Comparison of ENCODE assay signal across 1 cellular context in the genomic region with DNA sequence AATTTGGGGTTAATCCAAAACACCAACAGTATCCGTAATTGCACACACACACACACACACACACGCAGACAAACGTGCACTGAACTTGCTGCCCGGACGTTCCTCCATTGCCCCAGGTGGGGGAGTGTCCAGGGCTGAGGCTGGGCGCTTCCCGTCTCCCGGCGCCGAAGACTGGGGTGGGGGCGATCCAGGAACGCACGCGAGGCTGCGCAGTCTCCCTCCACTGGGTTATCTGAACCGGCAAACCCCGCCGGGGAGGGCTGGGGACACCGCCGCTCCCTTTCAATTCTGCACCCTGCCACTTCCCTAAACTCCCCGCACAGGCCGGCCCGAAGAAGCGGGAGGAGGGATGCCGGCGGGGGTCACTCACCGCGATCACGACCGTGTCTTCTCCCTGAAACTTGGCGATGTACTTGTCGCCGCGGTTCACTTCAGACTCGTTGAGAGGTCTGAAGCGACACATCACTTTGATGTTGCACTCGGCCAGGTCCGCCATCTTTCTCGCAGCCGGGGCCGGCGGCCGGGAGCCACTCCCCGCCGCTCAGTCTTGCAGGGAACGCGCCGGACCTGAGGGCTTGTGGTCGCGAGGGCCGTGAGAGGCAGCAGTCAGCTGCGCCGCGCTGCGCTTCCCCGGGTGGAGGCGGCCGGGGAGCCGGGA.
TF ChIP-seq lines count a peak whose summit lies in the region.

No MANE protein-coding gene starts in this region.

TF ChIP-seq in GM12878, 131 proteins besides CTCF, POLR2A, EP300 and RAD21 (continued from another document and continues in another):
- TF ChIP-seq, protein P1, sequence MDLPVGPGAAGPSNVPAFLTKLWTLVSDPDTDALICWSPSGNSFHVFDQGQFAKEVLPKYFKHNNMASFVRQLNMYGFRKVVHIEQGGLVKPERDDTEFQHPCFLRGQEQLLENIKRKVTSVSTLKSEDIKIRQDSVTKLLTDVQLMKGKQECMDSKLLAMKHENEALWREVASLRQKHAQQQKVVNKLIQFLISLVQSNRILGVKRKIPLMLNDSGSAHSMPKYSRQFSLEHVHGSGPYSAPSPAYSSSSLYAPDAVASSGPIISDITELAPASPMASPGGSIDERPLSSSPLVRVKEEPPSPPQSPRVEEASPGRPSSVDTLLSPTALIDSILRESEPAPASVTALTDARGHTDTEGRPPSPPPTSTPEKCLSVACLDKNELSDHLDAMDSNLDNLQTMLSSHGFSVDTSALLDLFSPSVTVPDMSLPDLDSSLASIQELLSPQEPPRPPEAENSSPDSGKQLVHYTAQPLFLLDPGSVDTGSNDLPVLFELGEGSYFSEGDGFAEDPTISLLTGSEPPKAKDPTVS (IDR thresholded peaks at IDR 0.05; ENCODE audit: low read depth, low read length): no peak
- TF ChIP-seq KDM1A (IDR thresholded peaks at IDR 0.05; ENCODE audit: borderline replicate concordance) (no peak), IRF3 (IDR thresholded peaks at IDR 0.05) (no peak), ZNF622 (IDR thresholded peaks at IDR 0.05) (no peak), YY1 (IDR thresholded peaks at IDR 0.05; ENCODE audit: low read depth, low read length) (no peak), NFXL1 (IDR thresholded peaks at IDR 0.05; ENCODE audit: borderline replicate concordance) (no peak), TCF12 (IDR thresholded peaks at IDR 0.05; ENCODE audit: low read depth, low read length) (0 out of 2 replicates have a peak, but pooled peaks have one; percentile 4), CHD1 (IDR thresholded peaks at IDR 0.05; ENCODE audit: low read depth, low read length) (no peak), GABPA (IDR thresholded peaks at IDR 0.05; ENCODE audit: low read depth) (no peak), STAT1 (conservative IDR thresholded peaks at IDR 0.05) (no peak), STAT3 (IDR thresholded peaks at IDR 0.05; ENCODE audit: low read depth, low read length) (no peak), MEF2B (IDR thresholded peaks at IDR 0.05; ENCODE audit: partially characterized antibody, poor library complexity, severe bottlenecking) (no peak), ZNF24 (IDR thresholded peaks at IDR 0.05) (0 out of 2 replicates have a peak, but pooled peaks have one; percentile 4), GATAD2B (conservative IDR thresholded peaks at IDR 0.05; ENCODE audit: low read depth) (no peak), HDGF (IDR thresholded peaks at IDR 0.05) (0 out of 2 replicates have a peak, but pooled peaks have one; percentile 44), ZNF274 (IDR thresholded peaks at IDR 0.05; ENCODE audit: insufficient read depth, insufficient read length) (no peak), HCFC1 (IDR thresholded peaks at IDR 0.05; ENCODE audit: low read length) (no peak; the same call in 1 of the 2 replicates), SIN3A (IDR thresholded peaks at IDR 0.05; ENCODE audit: low read depth, low read length) (no peak; the same call in 1 of the 2 replicates), PAX8 (IDR thresholded peaks at IDR 0.05) (no peak), BCL11A (IDR thresholded peaks at IDR 0.05; ENCODE audit: low read depth, low read length) (no peak), ZBTB11 (CRISPR knock-in tag; IDR thresholded peaks at IDR 0.05) (no peak), KLF5 (IDR thresholded peaks at IDR 0.05; ENCODE audit: partially characterized antibody) (no peak), SP1 (IDR thresholded peaks at IDR 0.05; ENCODE audit: low read depth, low read length) (no peak), ZNF687 (IDR thresholded peaks at IDR 0.05) (no peak), CBFB (IDR thresholded peaks at IDR 0.05; ENCODE audit: low read depth) (peak; percentile 9; the same call in 1 of the 2 replicates), TARDBP (IDR thresholded peaks at IDR 0.05; ENCODE audit: borderline replicate concordance) (no peak), RAD51 (IDR thresholded peaks at IDR 0.05) (no peak), ZNF207 (IDR thresholded peaks at IDR 0.05; ENCODE audit: borderline replicate concordance) (peak; percentile 13; the same call in 1 of the 2 replicates), ATF7 (IDR thresholded peaks at IDR 0.05; ENCODE audit: low read depth) (no peak)
- TF ChIP-seq, protein P2, sequence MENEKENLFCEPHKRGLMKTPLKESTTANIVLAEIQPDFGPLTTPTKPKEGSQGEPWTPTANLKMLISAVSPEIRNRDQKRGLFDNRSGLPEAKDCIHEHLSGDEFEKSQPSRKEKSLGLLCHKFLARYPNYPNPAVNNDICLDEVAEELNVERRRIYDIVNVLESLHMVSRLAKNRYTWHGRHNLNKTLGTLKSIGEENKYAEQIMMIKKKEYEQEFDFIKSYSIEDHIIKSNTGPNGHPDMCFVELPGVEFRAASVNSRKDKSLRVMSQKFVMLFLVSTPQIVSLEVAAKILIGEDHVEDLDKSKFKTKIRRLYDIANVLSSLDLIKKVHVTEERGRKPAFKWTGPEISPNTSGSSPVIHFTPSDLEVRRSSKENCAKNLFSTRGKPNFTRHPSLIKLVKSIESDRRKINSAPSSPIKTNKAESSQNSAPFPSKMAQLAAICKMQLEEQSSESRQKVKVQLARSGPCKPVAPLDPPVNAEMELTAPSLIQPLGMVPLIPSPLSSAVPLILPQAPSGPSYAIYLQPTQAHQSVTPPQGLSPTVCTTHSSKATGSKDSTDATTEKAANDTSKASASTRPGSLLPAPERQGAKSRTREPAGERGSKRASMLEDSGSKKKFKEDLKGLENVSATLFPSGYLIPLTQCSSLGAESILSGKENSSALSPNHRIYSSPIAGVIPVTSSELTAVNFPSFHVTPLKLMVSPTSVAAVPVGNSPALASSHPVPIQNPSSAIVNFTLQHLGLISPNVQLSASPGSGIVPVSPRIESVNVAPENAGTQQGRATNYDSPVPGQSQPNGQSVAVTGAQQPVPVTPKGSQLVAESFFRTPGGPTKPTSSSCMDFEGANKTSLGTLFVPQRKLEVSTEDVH (IDR thresholded peaks at IDR 0.05; ENCODE audit: low read depth, partially characterized antibody): no peak
- TF ChIP-seq, protein P3, sequence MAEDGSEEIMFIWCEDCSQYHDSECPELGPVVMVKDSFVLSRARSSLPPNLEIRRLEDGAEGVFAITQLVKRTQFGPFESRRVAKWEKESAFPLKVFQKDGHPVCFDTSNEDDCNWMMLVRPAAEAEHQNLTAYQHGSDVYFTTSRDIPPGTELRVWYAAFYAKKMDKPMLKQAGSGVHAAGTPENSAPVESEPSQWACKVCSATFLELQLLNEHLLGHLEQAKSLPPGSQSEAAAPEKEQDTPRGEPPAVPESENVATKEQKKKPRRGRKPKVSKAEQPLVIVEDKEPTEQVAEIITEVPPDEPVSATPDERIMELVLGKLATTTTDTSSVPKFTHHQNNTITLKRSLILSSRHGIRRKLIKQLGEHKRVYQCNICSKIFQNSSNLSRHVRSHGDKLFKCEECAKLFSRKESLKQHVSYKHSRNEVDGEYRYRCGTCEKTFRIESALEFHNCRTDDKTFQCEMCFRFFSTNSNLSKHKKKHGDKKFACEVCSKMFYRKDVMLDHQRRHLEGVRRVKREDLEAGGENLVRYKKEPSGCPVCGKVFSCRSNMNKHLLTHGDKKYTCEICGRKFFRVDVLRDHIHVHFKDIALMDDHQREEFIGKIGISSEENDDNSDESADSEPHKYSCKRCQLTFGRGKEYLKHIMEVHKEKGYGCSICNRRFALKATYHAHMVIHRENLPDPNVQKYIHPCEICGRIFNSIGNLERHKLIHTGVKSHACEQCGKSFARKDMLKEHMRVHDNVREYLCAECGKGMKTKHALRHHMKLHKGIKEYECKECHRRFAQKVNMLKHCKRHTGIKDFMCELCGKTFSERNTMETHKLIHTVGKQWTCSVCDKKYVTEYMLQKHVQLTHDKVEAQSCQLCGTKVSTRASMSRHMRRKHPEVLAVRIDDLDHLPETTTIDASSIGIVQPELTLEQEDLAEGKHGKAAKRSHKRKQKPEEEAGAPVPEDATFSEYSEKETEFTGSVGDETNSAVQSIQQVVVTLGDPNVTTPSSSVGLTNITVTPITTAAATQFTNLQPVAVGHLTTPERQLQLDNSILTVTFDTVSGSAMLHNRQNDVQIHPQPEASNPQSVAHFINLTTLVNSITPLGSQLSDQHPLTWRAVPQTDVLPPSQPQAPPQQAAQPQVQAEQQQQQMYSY (CRISPR knock-in tag; IDR thresholded peaks at IDR 0.05): no peak
- TF ChIP-seq, protein P4, sequence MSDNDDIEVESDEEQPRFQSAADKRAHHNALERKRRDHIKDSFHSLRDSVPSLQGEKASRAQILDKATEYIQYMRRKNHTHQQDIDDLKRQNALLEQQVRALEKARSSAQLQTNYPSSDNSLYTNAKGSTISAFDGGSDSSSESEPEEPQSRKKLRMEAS (IDR thresholded peaks at IDR 0.05; ENCODE audit: low read depth, low read length): peak; percentile 46; the same call in 1 of the 2 replicates
- TF ChIP-seq, protein P5, sequence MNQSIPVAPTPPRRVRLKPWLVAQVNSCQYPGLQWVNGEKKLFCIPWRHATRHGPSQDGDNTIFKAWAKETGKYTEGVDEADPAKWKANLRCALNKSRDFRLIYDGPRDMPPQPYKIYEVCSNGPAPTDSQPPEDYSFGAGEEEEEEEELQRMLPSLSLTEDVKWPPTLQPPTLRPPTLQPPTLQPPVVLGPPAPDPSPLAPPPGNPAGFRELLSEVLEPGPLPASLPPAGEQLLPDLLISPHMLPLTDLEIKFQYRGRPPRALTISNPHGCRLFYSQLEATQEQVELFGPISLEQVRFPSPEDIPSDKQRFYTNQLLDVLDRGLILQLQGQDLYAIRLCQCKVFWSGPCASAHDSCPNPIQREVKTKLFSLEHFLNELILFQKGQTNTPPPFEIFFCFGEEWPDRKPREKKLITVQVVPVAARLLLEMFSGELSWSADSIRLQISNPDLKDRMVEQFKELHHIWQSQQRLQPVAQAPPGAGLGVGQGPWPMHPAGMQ (IDR thresholded peaks at IDR 0.05; ENCODE audit: borderline replicate concordance): no peak
- TF ChIP-seq, protein P6, sequence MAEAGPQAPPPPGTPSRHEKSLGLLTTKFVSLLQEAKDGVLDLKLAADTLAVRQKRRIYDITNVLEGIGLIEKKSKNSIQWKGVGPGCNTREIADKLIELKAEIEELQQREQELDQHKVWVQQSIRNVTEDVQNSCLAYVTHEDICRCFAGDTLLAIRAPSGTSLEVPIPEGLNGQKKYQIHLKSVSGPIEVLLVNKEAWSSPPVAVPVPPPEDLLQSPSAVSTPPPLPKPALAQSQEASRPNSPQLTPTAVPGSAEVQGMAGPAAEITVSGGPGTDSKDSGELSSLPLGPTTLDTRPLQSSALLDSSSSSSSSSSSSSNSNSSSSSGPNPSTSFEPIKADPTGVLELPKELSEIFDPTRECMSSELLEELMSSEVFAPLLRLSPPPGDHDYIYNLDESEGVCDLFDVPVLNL (IDR thresholded peaks at IDR 0.05; ENCODE audit: low read depth, low read length): no peak
